Comparison of ENCODE assay signal across 2 cellular contexts in genomic region chr10:121941532-121941931, GRCh38.
TF ChIP-seq lines count a peak whose summit lies in the region.

No MANE protein-coding gene starts in this region.

TF ChIP-seq in A549, 52 proteins besides CTCF, POLR2A, EP300 and RAD21 (continued from another document):
- no peak for TF ChIP-seq MAFK (IDR thresholded peaks at IDR 0.05; ENCODE audit: partially characterized antibody)
- TF ChIP-seq GATA3 (IDR thresholded peaks at IDR 0.05; ENCODE audit: borderline replicate concordance): no peak
- TF ChIP-seq EHF (CRISPR knock-in tag; IDR thresholded peaks at IDR 0.05): no peak
- no peak for TF ChIP-seq RCOR1 (IDR thresholded peaks at IDR 0.05; ENCODE audit: low read depth, low read length)
- no peak for TF ChIP-seq HOXB13 (CRISPR knock-in tag; IDR thresholded peaks at IDR 0.05; ENCODE audit: low read depth)
- no peak for TF ChIP-seq EHMT2 (IDR thresholded peaks at IDR 0.05; ENCODE audit: low read depth)
- TF ChIP-seq FOSL2 (IDR thresholded peaks at IDR 0.05): no peak
- no peak for TF ChIP-seq FOSL2 (CRISPR knock-in tag; IDR thresholded peaks at IDR 0.05)
- TF ChIP-seq TP53 (CRISPR knock-in tag; IDR thresholded peaks at IDR 0.05): no peak
- TF ChIP-seq NFE2L2 (conservative IDR thresholded peaks at IDR 0.05; ENCODE audit: low read length): no peak
- no peak for TF ChIP-seq KDM5A (IDR thresholded peaks at IDR 0.05)
- TF ChIP-seq TFCP2L1 (CRISPR knock-in tag; IDR thresholded peaks at IDR 0.05): no peak
- no peak for TF ChIP-seq CBX8 (IDR thresholded peaks at IDR 0.05)
- TF ChIP-seq MAZ (IDR thresholded peaks at IDR 0.05; ENCODE audit: borderline replicate concordance, low read depth, low read length): no peak
- no peak for TF ChIP-seq RNF2 (IDR thresholded peaks at IDR 0.05; ENCODE audit: borderline replicate concordance, low read depth)

TF ChIP-seq in IMR-90, 13 proteins besides CTCF, POLR2A, EP300 and RAD21 (continued from another document):
- TF ChIP-seq CEBPB (IDR thresholded peaks at IDR 0.05; ENCODE audit: low read depth, low read length) (no peak), FOS (IDR thresholded peaks at IDR 0.05; ENCODE audit: low read depth, low read length) (no peak), USF2 (IDR thresholded peaks at IDR 0.05; ENCODE audit: low read depth, low read length) (no peak), BHLHE40 (IDR thresholded peaks at IDR 0.05; ENCODE audit: low read depth, low read length) (no peak), MAFK (IDR thresholded peaks at IDR 0.05; ENCODE audit: low read depth, low read length) (no peak), MXI1 (IDR thresholded peaks at IDR 0.05; ENCODE audit: borderline replicate concordance, low read depth, low read length) (no peak)
TF ChIP-seq in IMR-90: peak in this region for 0.
